24 cellular contexts compared by ENCODE assay signal in genomic region chr21:25657140-25657539, GRCh38.
"Had no signal": no experiment of that assay in that cellular context is flagged by ENCODE, and none has a peak within 500 bp of the region (broad histone marks: within the 10 kb centered on the region; RNA-seq: fewer than 3 reads in every experiment).

No MANE protein-coding gene starts in this region.

- H3K4me1 Mint-ChIP-seq: naive B cell; stimulated activated memory B cell treated with anti-CD40 and anti-IgM and Interleukin-4, amounts not matched to agents 10 μg/mL and 1 μg/mL and 100 μg/mL, for 72 hours had no signal

- H3K9me3 Mint-ChIP-seq: nephron had no signal

- H3K4me1 ChIP-seq: parathyroid adenoma, prostate gland, right lobe of liver, spleen, stomach, transverse colon had no signal

- H3K4me3 Mint-ChIP-seq: naive B cell; nephron; stimulated activated memory B cell treated with anti-CD40 and anti-IgM and Interleukin-4, amounts not matched to agents 10 μg/mL and 1 μg/mL and 100 μg/mL, for 72 hours had no signal

- H3K27me3 ChIP-seq: hepatocyte, right lobe of liver, spleen, stomach, transverse colon had no signal

- H3K27ac ChIP-seq: hepatocyte, parathyroid adenoma, prostate gland, right lobe of liver, spleen, stomach, thoracic aorta, transverse colon had no signal

- H3K27ac Mint-ChIP-seq: naive B cell; nephron; stimulated activated memory B cell treated with anti-CD40 and anti-IgM and Interleukin-4, amounts not matched to agents 10 μg/mL and 1 μg/mL and 100 μg/mL, for 72 hours had no signal

- DNase-seq: dermis blood vessel endothelial cell; erythroblast; foreskin melanocyte; head of caudate nucleus; kidney; left colon; left ventricle myocardium superior; mesendoderm; naive B cell; occipital lobe; right lobe of liver; spleen; stimulated activated CD4-positive, alpha-beta T cell treated with anti-CD3 and anti-CD28 coated beads, Interleukin-15, amount 100 ng/mL, for 24 hours; stimulated activated CD4-positive, alpha-beta T cell treated with anti-CD3 and anti-CD28 coated beads, Interleukin-1b, Interleukin-23, amount 100 ng/mL, for 48 hours; stimulated activated CD4-positive, alpha-beta T cell treated with anti-CD3 and anti-CD28 coated beads, Interleukin-4, amount 100 ng/mL, for 24 hours; stomach; substantia nigra; transverse colon had no signal

- ATAC-seq: left colon; left ventricle myocardium superior; right lobe of liver; stimulated activated memory B cell treated with anti-CD40 and anti-IgM and Interleukin-4, amounts not matched to agents 10 μg/mL and 1 μg/mL and 100 μg/mL, for 72 hours had no signal

- H3K27me3 Mint-ChIP-seq: naive B cell; stimulated activated memory B cell treated with anti-CD40 and anti-IgM and Interleukin-4, amounts not matched to agents 10 μg/mL and 1 μg/mL and 100 μg/mL, for 72 hours had no signal
